ENCODE assay signal across 11 cellular contexts in genomic region chr4:174591243-174592021, GRCh38.
A peak's percentile ranks its signal among the peaks of the same experiment; 100 is the strongest.
DNase-seq lines count a peak whose midpoint lies in the region; ATAC-seq, FAIRE-seq and TF ChIP-seq lines count a peak whose summit lies in the region.
"Had no signal": no experiment of that assay in that cellular context is flagged by ENCODE, and none has a peak within 500 bp of the region (broad histone marks: within the 10 kb centered on the region; RNA-seq: fewer than 3 reads in every experiment).

No MANE protein-coding gene starts in this region.

- H3K79me2 ChIP-seq in Karpas-422 (ENCODE audit: low read length): no peaks in the 10 kb centered on the region

- H3K27me3 Mint-ChIP-seq in activated naive CD8-positive, alpha-beta T cell treated with anti-CD3 and anti-CD28 coated beads, Interleukin-2, amount 50 U/mL, for 24 hours: no peaks in the 10 kb centered on the region

- no peak overlapping the region for H3K4me2 ChIP-seq in Karpas-422 (ENCODE audit: low read depth, low read length, poor library complexity, severe bottlenecking)

- no peaks in the 10 kb centered on the region for H3K36me3 ChIP-seq in Karpas-422 (ENCODE audit: insufficient read depth, low read length)

- no peak overlapping the region for H3K4me3 Mint-ChIP-seq in activated naive CD8-positive, alpha-beta T cell treated with anti-CD3 and anti-CD28 coated beads, Interleukin-2, amount 50 U/mL, for 24 hours

- no peaks in the 10 kb centered on the region for H3K27me3 ChIP-seq in Karpas-422 (ENCODE audit: low read length)

- no peaks in the 10 kb centered on the region for H3K9me3 ChIP-seq in Karpas-422 (ENCODE audit: low read length)

- FAIRE-seq in GM12891 (lab: Jason Lieb, UNC) (peak; percentile 16), frontal cortex (lab: Jason Lieb, UNC) (no peak)

- H3K4me1 Mint-ChIP-seq in activated naive CD8-positive, alpha-beta T cell treated with anti-CD3 and anti-CD28 coated beads, Interleukin-2, amount 50 U/mL, for 24 hours: peaks cover 15% of the 10 kb centered on the region

- no peak overlapping the region for H3K27ac Mint-ChIP-seq in activated naive CD8-positive, alpha-beta T cell treated with anti-CD3 and anti-CD28 coated beads, Interleukin-2, amount 50 U/mL, for 24 hours

- no peaks in the 10 kb centered on the region for H3K9me2 ChIP-seq in Karpas-422 (replicated peaks; ENCODE audit: insufficient read depth, low read length)

- no peaks in the 10 kb centered on the region for H4K20me1 ChIP-seq in Karpas-422 (ENCODE audit: insufficient read depth, low read depth, low read length)

- no peaks in the 10 kb centered on the region for H3K36me3 Mint-ChIP-seq in activated naive CD8-positive, alpha-beta T cell treated with anti-CD3 and anti-CD28 coated beads, Interleukin-2, amount 50 U/mL, for 24 hours (ENCODE audit: low read depth)

- no peak for TF ChIP-seq POLR2A in GM12891 (IDR thresholded peaks at IDR 0.05; ENCODE audit: low read depth, low read length)

- peaks cover 5% of the 10 kb centered on the region for H3K9me3 Mint-ChIP-seq in activated naive CD8-positive, alpha-beta T cell treated with anti-CD3 and anti-CD28 coated beads, Interleukin-2, amount 50 U/mL, for 24 hours

- no peak overlapping the region for H3K9ac ChIP-seq in Karpas-422 (ENCODE audit: low read length)

- no peaks in the 10 kb centered on the region for H3K4me1 ChIP-seq in Karpas-422 (ENCODE audit: low read length)

- H3K27ac ChIP-seq in Karpas-422 (ENCODE audit: low read length): no peak overlapping the region

- H3K4me3 ChIP-seq in Karpas-422 (ENCODE audit: low read length): no peak overlapping the region

- ATAC-seq in GM21390 (IDR thresholded peaks at IDR 0.05; ENCODE audit: unreplicated experiment): peak; percentile 86
- peak; percentile 95 for ATAC-seq in HG03457 (IDR thresholded peaks at IDR 0.05; ENCODE audit: unreplicated experiment)
- ATAC-seq in activated naive CD8-positive, alpha-beta T cell treated with anti-CD3 and anti-CD28 coated beads, Interleukin-2, amount 50 U/mL, for 24 hours: peak; percentile 43
- ATAC-seq: left ventricle myocardium superior had no signal

- DNase-seq in GM12891 (ENCODE audit: insufficient read length, low spot score) (peak; percentile 11), frontal cortex (ENCODE audit: low spot score in 2 of 2) (no peak), amniotic stem cell (lab: John Stamatoyannopoulos, UW) (no peak), Karpas-422 (no peak), retina (no peak)
- no peak for DNase-seq in activated naive CD8-positive, alpha-beta T cell treated with anti-CD3 and anti-CD28 coated beads, Interleukin-2, amount 50 U/mL, for 24 hours
- DNase-seq: activated T-cell treated with anti-CD3 and anti-CD28 coated beads, Interleukin-2, amount 50 U/mL, for 48 hours; left ventricle myocardium superior; stimulated activated CD4-positive, alpha-beta T cell treated with anti-CD3 and anti-CD28 coated beads, Interleukin-2, amount 100 ng/mL, for 24 hours had no signal

- H2AFZ ChIP-seq in Karpas-422 (ENCODE audit: low read length): no peak overlapping the region

TF ChIP-seq in GM12891, 5 proteins besides CTCF, POLR2A, EP300 and RAD21:
- TF ChIP-seq TAF1 (IDR thresholded peaks at IDR 0.05; ENCODE audit: low read depth, low read length): no peak
- no peak for TF ChIP-seq POU2F2 (IDR thresholded peaks at IDR 0.05; ENCODE audit: low read depth, low read length)
- peak; percentile 71 for TF ChIP-seq SPI1 (IDR thresholded peaks at IDR 0.05; ENCODE audit: low read depth, low read length)
TF ChIP-seq in GM12891: peak in this region for 1.

Comparison
In these comparisons a context has a peak if more than half of its experiments do, and no peak if none do; other contexts are left out.
1. ATAC-seq: peak in every context shown above with its lines; median percentile 95 in HG03457; 86 in GM21390; 43 in activated naive CD8-positive, alpha-beta T cell treated with anti-CD3 and anti-CD28 coated beads, Interleukin-2, amount 50 U/mL, for 24 hours.